In the genomic region with DNA sequence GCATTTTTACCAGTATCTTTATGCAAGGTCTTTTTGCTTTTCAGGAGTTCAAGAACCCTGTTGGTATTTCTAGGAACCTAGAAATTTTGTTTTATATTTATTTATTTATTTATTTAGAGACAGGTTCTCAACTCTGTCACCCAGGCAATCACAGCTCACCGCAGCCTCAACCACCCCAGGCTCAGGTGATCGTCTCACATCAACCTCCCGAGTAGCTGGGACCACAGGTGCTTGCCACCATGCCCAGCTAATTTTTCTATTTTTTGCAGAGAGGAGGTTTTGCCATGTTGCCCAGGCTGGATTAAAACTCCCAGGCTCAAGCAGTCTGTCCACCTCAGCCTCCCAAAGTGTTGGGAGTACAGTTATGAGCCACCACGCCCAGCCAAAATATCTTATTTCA, we compare ENCODE assay signal across 36 cellular contexts. TPM values are rescaled to one million over a fixed set of nuclear protein-coding genes. Genes with fewer than 3 reads are reported as not detected.
"Had no signal": no experiment of that assay in that cellular context is flagged by ENCODE, and none has a peak within 500 bp of the region (broad histone marks: within the 10 kb centered on the region; RNA-seq: fewer than 3 reads in every experiment).

No MANE protein-coding gene starts in this region.

- H3K4me3 ChIP-seq: adrenal gland, ascending aorta, body of pancreas, breast epithelium, cardiac muscle cell had no signal

- H3K27me3 ChIP-seq: ascending aorta, body of pancreas, breast epithelium had no signal

- H3K27ac ChIP-seq: adrenal gland, ascending aorta, body of pancreas, brain microvascular endothelial cell, breast epithelium, cardiac muscle cell had no signal

- H3K36me3 ChIP-seq: adrenal gland, ascending aorta, brain microvascular endothelial cell, breast epithelium, cardiac muscle cell had no signal

- H3K9me3 ChIP-seq: adrenal gland, ascending aorta, body of pancreas, breast epithelium had no signal

- DNase-seq: activated effector memory CD4-positive, alpha-beta T cell treated with anti-CD3 and anti-CD28 coated beads, Interleukin-2, amount 50 U/mL, for 16 hours; activated effector memory CD4-positive, alpha-beta T cell treated with Interleukin-2 at 50 U/mL for 16 hours; activated gamma-delta T cell; activated gamma-delta T cell treated with Interleukin-2 at 50 U/mL for 16 hours; activated naive CD4-positive, alpha-beta T cell; activated naive CD4-positive, alpha-beta T cell treated with anti-CD3 and anti-CD28 coated beads for 36 hours; activated naive CD4-positive, alpha-beta T cell treated with anti-CD3 and anti-CD28 coated beads, Interleukin-2, amount 10 ng/mL, durations not matched to agents 7 days and 5 days; activated naive CD4-positive, alpha-beta T cell treated with anti-CD3 and anti-CD28 coated beads, Interleukin-2, amount 50 U/mL, for 16 hours; activated naive CD4-positive, alpha-beta T cell treated with Interleukin-2 at 50 U/mL for 16 hours; activated naive CD8-positive, alpha-beta T cell treated with anti-CD3 and anti-CD28 coated beads for 36 hours; activated naive CD8-positive, alpha-beta T cell treated with anti-CD3 and anti-CD28 coated beads, Interleukin-2, amount 10 ng/mL, durations not matched to agents 7 days and 5 days; activated naive CD8-positive, alpha-beta T cell treated with anti-CD3 and anti-CD28 coated beads, Interleukin-2, amount 50 U/mL, for 24 hours; activated T-cell treated with anti-CD3 and anti-CD28 coated beads, Interleukin-2, amount 50 U/mL, for 1 hour; activated T-cell treated with anti-CD3 and anti-CD28 coated beads, Interleukin-2, amount 50 U/mL, for 24 hours; activated T-cell treated with anti-CD3 and anti-CD28 coated beads, Interleukin-2, amount 50 U/mL, for 4 hours; activated T-cell treated with anti-CD3 and anti-CD28 coated beads, Interleukin-2, amount 50 U/mL, for 48 hours; activated T-cell treated with anti-CD3 and anti-CD28 coated beads, Interleukin-2, amount 50 U/mL, for 72 hours; adrenal gland; amniotic stem cell; amygdala; anterior cingulate cortex; aorta; body of pancreas; brain microvascular endothelial cell; caudate nucleus; central memory CD4-positive, alpha-beta T cell; cerebellar nuclear complex had no signal

- H3K4me1 ChIP-seq: adrenal gland, ascending aorta, body of pancreas, breast epithelium had no signal

RNA-seq across cellular contexts. Expression of a gene that starts 32.9 kb away (rescaled TPM):
- total RNA-seq: activated naive CD8-positive, alpha-beta T cell treated with anti-CD3 and anti-CD28 coated beads, Interleukin-2, amount 10 ng/mL, durations not matched to agents 7 days and 5 days; activated T-helper 17 cell treated with anti-CD3 and anti-CD28 coated beads, Interleukin-2, amount 50 U/mL, for 72 hours; activated T-helper 2 cell treated with anti-CD3 and anti-CD28 coated beads, Interferon-gamma antibody, Interleukin-2, Interleukin-4, amounts not matched to agents 10 μg/mL and 5 μg/mL and 100 μg/mL, durations not matched to agents 14 hours and 24 hours and 36 hours had no signal
- polyA plus RNA-seq: aorta, cardiac muscle cell had no signal

RNA-seq across cellular contexts. Expression of a gene that starts 36.2 kb away (rescaled TPM):
- total RNA-seq: activated naive CD4-positive, alpha-beta T cell treated with anti-CD3 and anti-CD28 coated beads for 36 hours; activated naive CD8-positive, alpha-beta T cell treated with anti-CD3 and anti-CD28 coated beads for 36 hours; activated naive CD8-positive, alpha-beta T cell treated with anti-CD3 and anti-CD28 coated beads, Interleukin-2, amount 10 ng/mL, durations not matched to agents 7 days and 5 days; activated T-cell treated with anti-CD3 and anti-CD28 coated beads, Interleukin-2, amount 50 U/mL, for 4 hours; activated T-cell treated with anti-CD3 and anti-CD28 coated beads, Interleukin-2, amount 50 U/mL, for 72 hours; activated T-helper 1 cell treated with anti-CD3 and anti-CD28 coated beads, Interleukin-12 subunit alpha, Interleukin-12 subunit beta, Interleukin-2, Interleukin-4 antibody, amounts not matched to agents 30 ng/mL and 10 ng/mL and 1 ng/mL, durations not matched to agents 14 hours and 24 hours and 36 hours; activated T-helper 17 cell treated with anti-CD3 and anti-CD28 coated beads, Interleukin-2, amount 50 U/mL, for 72 hours; activated T-helper 2 cell treated with anti-CD3 and anti-CD28 coated beads, Interferon-gamma antibody, Interleukin-2, Interleukin-4, amounts not matched to agents 10 μg/mL and 5 μg/mL and 100 μg/mL, durations not matched to agents 14 hours and 24 hours and 36 hours; aorta; ascending aorta; astrocyte; body of pancreas; breast epithelium; bronchial epithelial cell; cardiac muscle cell; cardiac septum had no signal
- polyA plus RNA-seq: aorta, cardiac muscle cell had no signal
